In the genomic region with DNA sequence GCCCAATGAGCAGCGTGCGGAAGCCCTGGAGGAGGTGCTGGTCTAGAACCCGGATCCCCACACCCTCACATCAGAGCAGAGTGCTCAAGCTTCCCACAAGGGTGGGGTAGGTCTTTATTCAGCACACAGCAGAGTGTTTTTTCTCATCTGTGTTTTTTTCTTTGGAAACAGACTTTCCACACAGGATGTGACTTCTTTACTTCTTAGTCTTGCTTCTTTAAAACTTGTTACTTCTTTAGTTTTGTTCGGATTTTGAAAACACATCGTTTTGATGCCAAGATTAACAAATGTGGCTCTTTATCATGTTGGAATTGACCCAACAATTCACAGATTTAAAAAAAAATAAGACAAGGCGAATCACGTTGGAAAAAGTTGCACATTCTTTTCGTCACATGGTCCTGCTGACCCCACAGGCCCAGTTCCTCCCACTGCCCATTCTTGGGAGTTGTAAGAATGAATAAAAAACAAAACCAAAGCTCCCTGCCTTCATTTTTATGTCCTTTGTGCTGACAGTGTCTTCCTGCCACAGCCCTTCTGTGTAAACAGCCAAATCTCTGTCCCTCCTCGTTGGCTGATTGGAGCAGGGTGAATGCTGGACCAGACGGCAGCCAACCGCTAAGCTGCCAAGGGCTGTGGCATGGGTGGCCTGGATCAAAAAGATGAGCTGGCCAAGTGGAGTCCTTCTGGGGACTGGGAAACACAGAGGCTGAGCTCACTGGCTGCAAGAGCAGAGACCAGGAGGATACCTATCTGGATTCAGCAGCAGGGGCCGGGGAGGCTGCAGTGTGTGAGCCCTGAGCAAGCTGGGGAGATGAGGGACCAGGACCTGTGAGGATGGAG, we compare ENCODE assay signal across 12 cellular contexts.
DNase-seq lines count a peak whose midpoint lies in the region; ATAC-seq and TF ChIP-seq lines count a peak whose summit lies in the region.
"Had no signal": no experiment of that assay in that cellular context is flagged by ENCODE, and none has a peak within 500 bp of the region (broad histone marks: within the 10 kb centered on the region; RNA-seq: fewer than 3 reads in every experiment).

No MANE protein-coding gene starts in this region.

- no peak overlapping the region for H3K9ac ChIP-seq in SK-N-SH

- no peak overlapping the region for H2AFZ ChIP-seq in SK-N-SH (ENCODE audit: low read depth)

- H3K4me2 ChIP-seq in SK-N-SH: no peak overlapping the region
- H3K4me2 ChIP-seq: A549 had no signal

- peak overlapping the region; percentile 98 for H3K27ac Mint-ChIP-seq in nephron
- H3K27ac Mint-ChIP-seq in type B pancreatic cell: no peak overlapping the region
- H3K27ac Mint-ChIP-seq: T-helper 17 cell had no signal

- H3K4me3 Mint-ChIP-seq in nephron (no peak overlapping the region), type B pancreatic cell (no peak overlapping the region)
- H3K4me3 Mint-ChIP-seq: T-helper 17 cell had no signal

- no peak for TF ChIP-seq RAD21 in SK-N-SH (IDR thresholded peaks at IDR 0.05; ENCODE audit: low read length)

- H3K36me3 ChIP-seq in SK-N-SH (replicated peaks in 1 of 2; ENCODE audit: control insufficient read depth in 1 of 2, insufficient read depth in 2 of 2, low read length in 1 of 2): no peaks in the 10 kb centered on the region
- H3K36me3 ChIP-seq: neutrophil had no signal

- peaks cover 13% of the 10 kb centered on the region for H3K4me1 Mint-ChIP-seq in nephron
- peaks cover 8% of the 10 kb centered on the region for H3K4me1 Mint-ChIP-seq in type B pancreatic cell (ENCODE audit: unreplicated experiment)
- H3K4me1 Mint-ChIP-seq: T-helper 17 cell had no signal

- H3K4me3 ChIP-seq in SK-N-SH (ENCODE audit: low read depth in 2 of 2, low read length in 1 of 2): no peak overlapping the region
- H3K4me3 ChIP-seq in fibroblast of the aortic adventitia (ENCODE audit: low read depth, low read length): no peak overlapping the region
- H3K4me3 ChIP-seq: A549 had no signal

- no peaks in the 10 kb centered on the region for H3K79me2 ChIP-seq in SK-N-SH (ENCODE audit: insufficient read depth)

- H3K9me3 ChIP-seq in SK-N-SH: no peaks in the 10 kb centered on the region
- H3K9me3 ChIP-seq: neutrophil had no signal

- ATAC-seq in SK-N-SH treated with all-trans-retinoic acid at 6 μM for 48 hours (peak; percentile 35; the same call in 1 of the 3 replicates), GM21447 (IDR thresholded peaks at IDR 0.05; ENCODE audit: unreplicated experiment) (no peak), HG03045 (IDR thresholded peaks at IDR 0.05; ENCODE audit: unreplicated experiment) (no peak)
- ATAC-seq: A549, T-helper 17 cell had no signal

- H3K27ac ChIP-seq in SK-N-SH (ENCODE audit: low read depth in 2 of 2, low read length in 1 of 2): no peak overlapping the region
- H3K27ac ChIP-seq: A549, neutrophil had no signal

- no peak for TF ChIP-seq CTCF in SK-N-SH (IDR thresholded peaks at IDR 0.05)
- TF ChIP-seq CTCF in fibroblast of the aortic adventitia (IDR thresholded peaks at IDR 0.05; ENCODE audit: insufficient read depth, low read length): no peak
- TF ChIP-seq CTCF in nephron (IDR thresholded peaks at IDR 0.05; ENCODE audit: unreplicated experiment in 3 of 3): no peak
- no peak for TF ChIP-seq CTCF in type B pancreatic cell (conservative IDR thresholded peaks at IDR 0.05)

- H4K20me1 ChIP-seq in SK-N-SH (ENCODE audit: insufficient read depth): no peaks in the 10 kb centered on the region

- DNase-seq in SK-N-SH (no peak), fibroblast of the aortic adventitia (ENCODE audit: low read depth) (peak; percentile 99), type B pancreatic cell (ENCODE audit: extremely low spot score, unreplicated experiment) (peak; percentile 42), NCI-H128 (lab: John Stamatoyannopoulos, UW; ENCODE audit: unreplicated experiment) (no peak)
- DNase-seq: NCI-H510A, T-helper 17 cell had no signal

- H3K4me1 ChIP-seq in SK-N-SH (ENCODE audit: control insufficient read depth in 1 of 2, insufficient read depth in 2 of 2, low read depth in 1 of 2, low read length in 1 of 2): no peaks in the 10 kb centered on the region; a peak in 1 of 4 replicates
- H3K4me1 ChIP-seq: A549 had no signal

- H3K27me3 Mint-ChIP-seq in nephron (ENCODE audit: low read depth) (peaks cover 11% of the 10 kb centered on the region), type B pancreatic cell (peaks cover 18% of the 10 kb centered on the region)

- no peaks in the 10 kb centered on the region for H3K9me2 ChIP-seq in SK-N-SH

- H3F3A ChIP-seq in SK-N-SH (replicated peaks; ENCODE audit: insufficient read depth): no peaks in the 10 kb centered on the region

- peaks cover 22% of the 10 kb centered on the region for H3K9me3 Mint-ChIP-seq in nephron
- H3K9me3 Mint-ChIP-seq in type B pancreatic cell: no peaks in the 10 kb centered on the region

- no peak for TF ChIP-seq EP300 in SK-N-SH (IDR thresholded peaks at IDR 0.05; ENCODE audit: borderline replicate concordance in 1 of 2, low read depth in 1 of 2, low read length in 1 of 2)

- no peaks in the 10 kb centered on the region for H3K27me3 ChIP-seq in SK-N-SH (ENCODE audit: insufficient read depth)

- POLR2A ChIA-PET in SK-N-SH (lab: Yijun Ruan, JAX): no interaction called here

- WGBS in SK-N-SH (ENCODE audit: low lambda C conversion rate): 59% methylated on average over 12 of the region's 12 CpGs

- CTCF ChIA-PET in SK-N-SH (lab: Yijun Ruan, JAX): no interaction called here

- peaks cover 4% of the 10 kb centered on the region for H3K36me3 Mint-ChIP-seq in nephron (ENCODE audit: low read depth)
- no peaks in the 10 kb centered on the region for H3K36me3 Mint-ChIP-seq in type B pancreatic cell

TF ChIP-seq in SK-N-SH treated with all-trans-retinoic acid at 6 μM for 48 hours, 23 proteins besides CTCF, POLR2A, EP300 and RAD21 (continues in another document):
- TF ChIP-seq ESRRG (CRISPR knock-in tag; IDR thresholded peaks at IDR 0.05): no peak
- TF ChIP-seq, protein P1, sequence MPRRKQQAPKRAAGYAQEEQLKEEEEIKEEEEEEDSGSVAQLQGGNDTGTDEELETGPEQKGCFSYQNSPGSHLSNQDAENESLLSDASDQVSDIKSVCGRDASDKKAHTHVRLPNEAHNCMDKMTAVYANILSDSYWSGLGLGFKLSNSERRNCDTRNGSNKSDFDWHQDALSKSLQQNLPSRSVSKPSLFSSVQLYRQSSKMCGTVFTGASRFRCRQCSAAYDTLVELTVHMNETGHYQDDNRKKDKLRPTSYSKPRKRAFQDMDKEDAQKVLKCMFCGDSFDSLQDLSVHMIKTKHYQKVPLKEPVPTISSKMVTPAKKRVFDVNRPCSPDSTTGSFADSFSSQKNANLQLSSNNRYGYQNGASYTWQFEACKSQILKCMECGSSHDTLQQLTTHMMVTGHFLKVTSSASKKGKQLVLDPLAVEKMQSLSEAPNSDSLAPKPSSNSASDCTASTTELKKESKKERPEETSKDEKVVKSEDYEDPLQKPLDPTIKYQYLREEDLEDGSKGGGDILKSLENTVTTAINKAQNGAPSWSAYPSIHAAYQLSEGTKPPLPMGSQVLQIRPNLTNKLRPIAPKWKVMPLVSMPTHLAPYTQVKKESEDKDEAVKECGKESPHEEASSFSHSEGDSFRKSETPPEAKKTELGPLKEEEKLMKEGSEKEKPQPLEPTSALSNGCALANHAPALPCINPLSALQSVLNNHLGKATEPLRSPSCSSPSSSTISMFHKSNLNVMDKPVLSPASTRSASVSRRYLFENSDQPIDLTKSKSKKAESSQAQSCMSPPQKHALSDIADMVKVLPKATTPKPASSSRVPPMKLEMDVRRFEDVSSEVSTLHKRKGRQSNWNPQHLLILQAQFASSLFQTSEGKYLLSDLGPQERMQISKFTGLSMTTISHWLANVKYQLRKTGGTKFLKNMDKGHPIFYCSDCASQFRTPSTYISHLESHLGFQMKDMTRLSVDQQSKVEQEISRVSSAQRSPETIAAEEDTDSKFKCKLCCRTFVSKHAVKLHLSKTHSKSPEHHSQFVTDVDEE (CRISPR knock-in tag; IDR thresholded peaks at IDR 0.05): no peak
- TF ChIP-seq ZNF70 (CRISPR knock-in tag; IDR thresholded peaks at IDR 0.05): no peak

TF ChIP-seq in SK-N-SH, 30 proteins besides CTCF, POLR2A, EP300 and RAD21 (continues in another document):
- TF ChIP-seq TAF1 (IDR thresholded peaks at IDR 0.05; ENCODE audit: borderline replicate concordance, low read depth, low read length) (no peak), FOSL2 (IDR thresholded peaks at IDR 0.05; ENCODE audit: borderline replicate concordance, low read depth) (no peak)
- TF ChIP-seq, protein P2, sequence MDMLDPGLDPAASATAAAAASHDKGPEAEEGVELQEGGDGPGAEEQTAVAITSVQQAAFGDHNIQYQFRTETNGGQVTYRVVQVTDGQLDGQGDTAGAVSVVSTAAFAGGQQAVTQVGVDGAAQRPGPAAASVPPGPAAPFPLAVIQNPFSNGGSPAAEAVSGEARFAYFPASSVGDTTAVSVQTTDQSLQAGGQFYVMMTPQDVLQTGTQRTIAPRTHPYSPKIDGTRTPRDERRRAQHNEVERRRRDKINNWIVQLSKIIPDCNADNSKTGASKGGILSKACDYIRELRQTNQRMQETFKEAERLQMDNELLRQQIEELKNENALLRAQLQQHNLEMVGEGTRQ (IDR thresholded peaks at IDR 0.05; ENCODE audit: borderline replicate concordance, low read depth, low read length): no peak
- TF ChIP-seq, protein P3, sequence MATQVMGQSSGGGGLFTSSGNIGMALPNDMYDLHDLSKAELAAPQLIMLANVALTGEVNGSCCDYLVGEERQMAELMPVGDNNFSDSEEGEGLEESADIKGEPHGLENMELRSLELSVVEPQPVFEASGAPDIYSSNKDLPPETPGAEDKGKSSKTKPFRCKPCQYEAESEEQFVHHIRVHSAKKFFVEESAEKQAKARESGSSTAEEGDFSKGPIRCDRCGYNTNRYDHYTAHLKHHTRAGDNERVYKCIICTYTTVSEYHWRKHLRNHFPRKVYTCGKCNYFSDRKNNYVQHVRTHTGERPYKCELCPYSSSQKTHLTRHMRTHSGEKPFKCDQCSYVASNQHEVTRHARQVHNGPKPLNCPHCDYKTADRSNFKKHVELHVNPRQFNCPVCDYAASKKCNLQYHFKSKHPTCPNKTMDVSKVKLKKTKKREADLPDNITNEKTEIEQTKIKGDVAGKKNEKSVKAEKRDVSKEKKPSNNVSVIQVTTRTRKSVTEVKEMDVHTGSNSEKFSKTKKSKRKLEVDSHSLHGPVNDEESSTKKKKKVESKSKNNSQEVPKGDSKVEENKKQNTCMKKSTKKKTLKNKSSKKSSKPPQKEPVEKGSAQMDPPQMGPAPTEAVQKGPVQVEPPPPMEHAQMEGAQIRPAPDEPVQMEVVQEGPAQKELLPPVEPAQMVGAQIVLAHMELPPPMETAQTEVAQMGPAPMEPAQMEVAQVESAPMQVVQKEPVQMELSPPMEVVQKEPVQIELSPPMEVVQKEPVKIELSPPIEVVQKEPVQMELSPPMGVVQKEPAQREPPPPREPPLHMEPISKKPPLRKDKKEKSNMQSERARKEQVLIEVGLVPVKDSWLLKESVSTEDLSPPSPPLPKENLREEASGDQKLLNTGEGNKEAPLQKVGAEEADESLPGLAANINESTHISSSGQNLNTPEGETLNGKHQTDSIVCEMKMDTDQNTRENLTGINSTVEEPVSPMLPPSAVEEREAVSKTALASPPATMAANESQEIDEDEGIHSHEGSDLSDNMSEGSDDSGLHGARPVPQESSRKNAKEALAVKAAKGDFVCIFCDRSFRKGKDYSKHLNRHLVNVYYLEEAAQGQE (IDR thresholded peaks at IDR 0.05; ENCODE audit: low read depth, low read length): no peak

Comparison
In these comparisons a context has a peak if more than half of its experiments do, and no peak if none do; other contexts are left out.
1. DNase-seq: peak in fibroblast of the aortic adventitia (single experiment) and type B pancreatic cell (single experiment); none in SK-N-SH (single experiment) and NCI-H128 (single experiment).